ENCODE assay signal across 1 cellular context in genomic region chr15:31329640-31330010, GRCh38.
TF ChIP-seq lines count a peak whose summit lies in the region.

No MANE protein-coding gene starts in this region.

TF ChIP-seq in IMR-90, 13 proteins besides CTCF, POLR2A, EP300 and RAD21:
- TF ChIP-seq USF2 (IDR thresholded peaks at IDR 0.05; ENCODE audit: low read depth, low read length) (no peak), NFE2L2 (IDR thresholded peaks at IDR 0.05; ENCODE audit: low read depth, low read length) (no peak), SMC3 (IDR thresholded peaks at IDR 0.05; ENCODE audit: low read depth, low read length) (no peak), RFX5 (IDR thresholded peaks at IDR 0.05; ENCODE audit: low read depth, low read length) (no peak), FOS (IDR thresholded peaks at IDR 0.05; ENCODE audit: low read depth, low read length) (no peak), MAZ (IDR thresholded peaks at IDR 0.05; ENCODE audit: borderline replicate concordance, low read depth, low read length) (no peak), CHD1 (IDR thresholded peaks at IDR 0.05; ENCODE audit: low read depth, low read length) (no peak), BHLHE40 (IDR thresholded peaks at IDR 0.05; ENCODE audit: low read depth, low read length) (no peak), RCOR1 (IDR thresholded peaks at IDR 0.05; ENCODE audit: insufficient replicate concordance, low read length) (no peak), MXI1 (IDR thresholded peaks at IDR 0.05; ENCODE audit: borderline replicate concordance, low read depth, low read length) (no peak), CEBPB (IDR thresholded peaks at IDR 0.05; ENCODE audit: low read depth, low read length) (no peak), MAFK (IDR thresholded peaks at IDR 0.05; ENCODE audit: low read depth, low read length) (no peak), ELK1 (IDR thresholded peaks at IDR 0.05; ENCODE audit: borderline replicate concordance, low read depth, low read length) (no peak)
